ENCODE assay signal across 28 cellular contexts in genomic region chr7:82548141-82548688, GRCh38.
"Had no signal": no experiment of that assay in that cellular context is flagged by ENCODE, and none has a peak within 500 bp of the region (broad histone marks: within the 10 kb centered on the region; RNA-seq: fewer than 3 reads in every experiment).

No MANE protein-coding gene starts in this region.

- FAIRE-seq: K562 had no signal

- H3K36me3 Mint-ChIP-seq: activated CD8-positive, alpha-beta memory T cell treated with anti-CD3 and anti-CD28 coated beads, Interleukin-2, amount 10 ng/mL, durations not matched to agents 7 days and 5 days; activated naive CD4-positive, alpha-beta T cell treated with anti-CD3 and anti-CD28 coated beads, Interleukin-2, amount 50 U/mL, for 24 hours; WTC11 had no signal

- H3K9me3 Mint-ChIP-seq: activated CD4-positive, alpha-beta T cell treated with anti-CD3 and anti-CD28 coated beads, Interleukin-2, amount 10 ng/mL, durations not matched to agents 24 days and 14 days; activated naive CD4-positive, alpha-beta T cell treated with anti-CD3 and anti-CD28 coated beads, Interleukin-2, amount 50 U/mL, for 24 hours; activated T-helper 1 cell treated with anti-CD3 and anti-CD28 coated beads, Interleukin-12 subunit alpha, Interleukin-12 subunit beta, Interleukin-2, Interleukin-4 antibody, amounts not matched to agents 30 ng/mL and 10 ng/mL and 1 ng/mL, durations not matched to agents 14 hours and 24 hours and 36 hours; T-helper 1 cell treated with Interleukin-12 subunit alpha and Interleukin-12 subunit beta and Interleukin-4 antibody, amounts not matched to agents 30 μg/mL and 1 μg/mL, for 36 hours had no signal

- H3K9me3 ChIP-seq: breast epithelium, Peyer's patch, SJCRH30 had no signal

- H3K4me3 ChIP-seq: breast epithelium, K562, Peyer's patch, SJCRH30 had no signal

- ATAC-seq: activated CD8-positive, alpha-beta memory T cell treated with anti-CD3 and anti-CD28 coated beads, Interleukin-2, amount 10 ng/mL, durations not matched to agents 7 days and 5 days; K562; SK-N-SH treated with all-trans-retinoic acid at 6 μM for 48 hours; WTC11 had no signal

- H3K27ac ChIP-seq: breast epithelium, Peyer's patch, RWPE1, SJCRH30 had no signal

- H3K4me3 Mint-ChIP-seq: activated CD4-positive, alpha-beta T cell treated with anti-CD3 and anti-CD28 coated beads, Interleukin-2, amount 10 ng/mL, durations not matched to agents 24 days and 14 days; activated CD8-positive, alpha-beta memory T cell treated with anti-CD3 and anti-CD28 coated beads, Interleukin-2, amount 10 ng/mL, durations not matched to agents 7 days and 5 days; activated naive CD4-positive, alpha-beta T cell treated with anti-CD3 and anti-CD28 coated beads, Interleukin-2, amount 50 U/mL, for 24 hours; activated T-cell treated with anti-CD3 and anti-CD28 coated beads, Interleukin-2, amount 50 U/mL, for 24 hours; activated T-helper 1 cell treated with anti-CD3 and anti-CD28 coated beads, Interleukin-12 subunit alpha, Interleukin-12 subunit beta, Interleukin-2, Interleukin-4 antibody, amounts not matched to agents 30 ng/mL and 10 ng/mL and 1 ng/mL, durations not matched to agents 14 hours and 24 hours and 36 hours; T-helper 1 cell treated with Interleukin-12 subunit alpha and Interleukin-12 subunit beta and Interleukin-4 antibody, amounts not matched to agents 30 μg/mL and 1 μg/mL, for 36 hours; WTC11 had no signal

- H3K4me1 Mint-ChIP-seq: activated CD4-positive, alpha-beta T cell treated with anti-CD3 and anti-CD28 coated beads, Interleukin-2, amount 10 ng/mL, durations not matched to agents 24 days and 14 days; activated CD8-positive, alpha-beta memory T cell treated with anti-CD3 and anti-CD28 coated beads, Interleukin-2, amount 10 ng/mL, durations not matched to agents 7 days and 5 days; activated naive CD4-positive, alpha-beta T cell treated with anti-CD3 and anti-CD28 coated beads, Interleukin-2, amount 50 U/mL, for 24 hours; WTC11 had no signal

- H3K27me3 ChIP-seq: breast epithelium, Peyer's patch, SJCRH30 had no signal

- H3K27ac Mint-ChIP-seq: activated CD4-positive, alpha-beta T cell treated with anti-CD3 and anti-CD28 coated beads, Interleukin-2, amount 10 ng/mL, durations not matched to agents 24 days and 14 days; activated CD8-positive, alpha-beta memory T cell treated with anti-CD3 and anti-CD28 coated beads, Interleukin-2, amount 10 ng/mL, durations not matched to agents 7 days and 5 days; activated naive CD4-positive, alpha-beta T cell treated with anti-CD3 and anti-CD28 coated beads, Interleukin-2, amount 50 U/mL, for 24 hours; activated T-cell treated with anti-CD3 and anti-CD28 coated beads, Interleukin-2, amount 50 U/mL, for 24 hours; activated T-helper 1 cell treated with anti-CD3 and anti-CD28 coated beads, Interleukin-12 subunit alpha, Interleukin-12 subunit beta, Interleukin-2, Interleukin-4 antibody, amounts not matched to agents 30 ng/mL and 10 ng/mL and 1 ng/mL, durations not matched to agents 14 hours and 24 hours and 36 hours; T-helper 1 cell treated with Interleukin-12 subunit alpha and Interleukin-12 subunit beta and Interleukin-4 antibody, amounts not matched to agents 30 μg/mL and 1 μg/mL, for 36 hours; WTC11 had no signal

- H3K27me3 Mint-ChIP-seq: activated CD4-positive, alpha-beta T cell treated with anti-CD3 and anti-CD28 coated beads, Interleukin-2, amount 10 ng/mL, durations not matched to agents 24 days and 14 days; activated CD8-positive, alpha-beta memory T cell treated with anti-CD3 and anti-CD28 coated beads, Interleukin-2, amount 10 ng/mL, durations not matched to agents 7 days and 5 days; activated T-cell treated with anti-CD3 and anti-CD28 coated beads, Interleukin-2, amount 50 U/mL, for 24 hours had no signal

- H3K36me3 ChIP-seq: Peyer's patch, SJCRH30 had no signal

- DNase-seq: activated CD4-positive, alpha-beta T cell treated with anti-CD3 and anti-CD28 coated beads, Interleukin-2, amount 10 ng/mL, durations not matched to agents 24 days and 14 days; activated CD4-positive, alpha-beta T cell treated with anti-CD3 and anti-CD28 coated beads, Interleukin-2, amount 50 U/mL, for 48 hours; activated CD4-positive, CD25-positive, alpha-beta regulatory T cell treated with anti-CD3 and anti-CD28 coated beads, Interleukin-2, amount 50 U/mL, for 72 hours; activated CD8-positive, alpha-beta memory T cell treated with anti-CD3 and anti-CD28 coated beads, Interleukin-2, amount 10 ng/mL, durations not matched to agents 7 days and 5 days; activated effector memory CD4-positive, alpha-beta T cell treated with Interleukin-2 at 50 U/mL for 16 hours; activated naive CD4-positive, alpha-beta T cell; activated T-cell treated with anti-CD3 and anti-CD28 coated beads, Interleukin-2, amount 50 U/mL, for 24 hours; aorta; caudate nucleus; Karpas-422; MM.1S; NCI-H1694; NCI-H2029; NCI-H526; NCI-H82; OCI-M1; Peyer's patch; Right ventricle myocardium superior; SJCRH30; SW 1271 had no signal

- H3K4me1 ChIP-seq: breast epithelium, Peyer's patch, SJCRH30 had no signal
